ENCODE assay signal across 17 cellular contexts in genomic region chr5:169666365-169666764, GRCh38. TPM values are rescaled to one million over a fixed set of nuclear protein-coding genes. Genes with fewer than 3 reads are reported as not detected.
"Had no signal": no experiment of that assay in that cellular context is flagged by ENCODE, and none has a peak within 500 bp of the region (broad histone marks: within the 10 kb centered on the region; RNA-seq: fewer than 3 reads in every experiment).

No MANE protein-coding gene starts in this region.

- H3K9ac ChIP-seq: KMS-11 had no signal

- H3K4me2 ChIP-seq: KMS-11 had no signal

- ATAC-seq: Panc1, PC-3 had no signal

- DNase-seq: Kasumi-1, MM.1S, NCI-H1092 treated with DMSO at 0.1 percent for 48 hours, NCI-H1436, NCI-H187, NCI-H2029 treated with DMSO at 0.1 percent for 48 hours, NCI-H2227 treated with DMSO at 0.1 percent for 48 hours, NCI-H524 treated with DMSO at 0.1 percent for 48 hours, NCI-H69, NCI-H774, PC-3, SHP77 had no signal

- H3K27ac ChIP-seq: KMS-11, RWPE1 had no signal

RNA-seq across cellular contexts. Expression of gene DOCK2, which starts 29.3 kb away (rescaled TPM):
- total RNA-seq: HT-29, SK-MEL-5 had no signal
